In genomic region chr1:183417691-183418491, GRCh38 we compare ENCODE assay signal across 8 cellular contexts. TPM values are rescaled to one million over a fixed set of nuclear protein-coding genes. Genes with fewer than 3 reads are reported as not detected.
DNase-seq lines count a peak whose midpoint lies in the region; ATAC-seq and TF ChIP-seq lines count a peak whose summit lies in the region.

NMNAT2 (minus strand) TSS chr1:183418380; CDS start chr1:183418267, 113 bp downstream.

- no peaks in the 10 kb centered on the region for H3K36me3 ChIP-seq in Caco-2 (ENCODE audit: control insufficient read depth, insufficient read depth, low read length)
- H3K36me3 ChIP-seq in body of pancreas (replicated peaks in 1 of 2; ENCODE audit: insufficient read depth in 1 of 2, low read depth in 2 of 2): no peaks in the 10 kb centered on the region

- no peaks in the 10 kb centered on the region for H3K9me3 Mint-ChIP-seq in Caco-2 (ENCODE audit: unreplicated experiment)
- H3K9me3 Mint-ChIP-seq in stimulated activated memory B cell treated with anti-CD40 and anti-IgM and Interleukin-4, amounts not matched to agents 10 μg/mL and 1 μg/mL and 100 μg/mL, for 72 hours: no peaks in the 10 kb centered on the region

- H3K4me1 Mint-ChIP-seq in Caco-2 (ENCODE audit: low read depth, unreplicated experiment): peaks cover 30% of the 10 kb centered on the region
- peaks cover 28% of the 10 kb centered on the region for H3K4me1 Mint-ChIP-seq in stimulated activated memory B cell treated with anti-CD40 and anti-IgM and Interleukin-4, amounts not matched to agents 10 μg/mL and 1 μg/mL and 100 μg/mL, for 72 hours

- DNase-seq in Caco-2: peak; percentile 51 to 64
- peak; percentile 20 for DNase-seq in NCI-H146 treated with DMSO at 0.1 percent for 48 hours (lab: John Stamatoyannopoulos, UW; ENCODE audit: unreplicated experiment)
- peak in 3 of 4 donors; percentile 14 to 37 (median 18) for DNase-seq in body of pancreas
- peak; percentile 69 for DNase-seq in iPS-NIHi11 (ENCODE audit: low spot score)
- no peak for DNase-seq in SHP77 (lab: John Stamatoyannopoulos, UW)
- no peak for DNase-seq in activated gamma-delta T cell treated with Interleukin-2 at 50 U/mL for 16 hours

- BruUV-seq in Caco-2 (replicated peaks; lab: Mats Ljungman, UMichigan): TSS peak; percentile 13

- ATAC-seq in body of pancreas (no peak), HG03045 (IDR thresholded peaks at IDR 0.05; ENCODE audit: unreplicated experiment) (no peak)
- ATAC-seq in stimulated activated memory B cell treated with anti-CD40 and anti-IgM and Interleukin-4, amounts not matched to agents 10 μg/mL and 1 μg/mL and 100 μg/mL, for 72 hours: no peak

- H3K4me3 ChIP-seq in Caco-2 (ENCODE audit: low read depth, low read length) (peak within 1 kb of the TSS; percentile 68), body of pancreas (no peak within 1 kb of the TSS)

- intact Hi-C loops in Caco-2 (cut with micrococcal nuclease; ENCODE audit: unreplicated experiment): no loop called here
- intact Hi-C loops in body of pancreas (cut with DNase I): no loop called here

- 3% methylated on average over 38 to 52 of the region's 52 CpGs for WGBS in body of pancreas, 2 donors

- H3K9me3 ChIP-seq in Caco-2 (no peaks in the 10 kb centered on the region), body of pancreas (no peaks in the 10 kb centered on the region)

- TF ChIP-seq POLR2A in body of pancreas (IDR thresholded peaks at IDR 0.05): no peak

- peaks cover 11% of the 10 kb centered on the region; the same call in 1 of the 2 replicates for H3K4me1 ChIP-seq in Caco-2
- peaks cover 19% of the 10 kb centered on the region for H3K4me1 ChIP-seq in body of pancreas

- H3K27me3 ChIP-seq in Caco-2 (replicated peaks; ENCODE audit: control insufficient read depth, insufficient read depth, low read length): no peaks in the 10 kb centered on the region
- peaks cover 5 to 21% of the 10 kb centered on the region in 2 donors for H3K27me3 ChIP-seq in body of pancreas

- peak within 1 kb of the TSS; percentile 77 for H3K27ac Mint-ChIP-seq in Caco-2 (ENCODE audit: unreplicated experiment)
- no peak within 1 kb of the TSS for H3K27ac Mint-ChIP-seq in stimulated activated memory B cell treated with anti-CD40 and anti-IgM and Interleukin-4, amounts not matched to agents 10 μg/mL and 1 μg/mL and 100 μg/mL, for 72 hours

- no peaks in the 10 kb centered on the region for H3K27me3 Mint-ChIP-seq in Caco-2 (ENCODE audit: insufficient read depth, unreplicated experiment)
- peaks cover 63% of the 10 kb centered on the region for H3K27me3 Mint-ChIP-seq in stimulated activated memory B cell treated with anti-CD40 and anti-IgM and Interleukin-4, amounts not matched to agents 10 μg/mL and 1 μg/mL and 100 μg/mL, for 72 hours

- H3K4me3 Mint-ChIP-seq in Caco-2 (ENCODE audit: unreplicated experiment): peak within 1 kb of the TSS; percentile 79
- peak within 1 kb of the TSS; percentile 24 for H3K4me3 Mint-ChIP-seq in stimulated activated memory B cell treated with anti-CD40 and anti-IgM and Interleukin-4, amounts not matched to agents 10 μg/mL and 1 μg/mL and 100 μg/mL, for 72 hours

- no peaks in the 10 kb centered on the region for H3K36me3 Mint-ChIP-seq in Caco-2 (ENCODE audit: insufficient read depth, unreplicated experiment)
- H3K36me3 Mint-ChIP-seq in stimulated activated memory B cell treated with anti-CD40 and anti-IgM and Interleukin-4, amounts not matched to agents 10 μg/mL and 1 μg/mL and 100 μg/mL, for 72 hours: no peaks in the 10 kb centered on the region

- TF ChIP-seq CTCF in Caco-2 (IDR thresholded peaks at IDR 0.05; ENCODE audit: insufficient read depth in 1 of 2, low read depth in 1 of 2, low read length in 1 of 2, severe bottlenecking in 1 of 2, unreplicated experiment in 1 of 2) (no peak), body of pancreas (IDR thresholded peaks at IDR 0.05) (no peak)

- no peak within 1 kb of the TSS for H3K27ac ChIP-seq in body of pancreas

- CTCF ChIA-PET in Caco-2 (lab: Charles Lee): interaction anchor here (0.8 kb wide), 1 partner anchor 136 kb away, joined by 3 read pairs; no protein-coding TSS in a partner anchor

- POLR2A ChIA-PET in Caco-2 (lab: Charles Lee): no interaction called here

RNA-seq across cellular contexts. Expression of gene NMNAT2, which starts in this region (rescaled TPM):
- 16.4 and 20.1 TPM in 2 replicates for total RNA-seq in Caco-2 (2022)
- total RNA-seq in body of pancreas: 1 to 10 TPM; 1.0 to 1.3 TPM

Comparison
In these comparisons a context has a peak if more than half of its experiments do, and no peak if none do; other contexts are left out.
1. DNase-seq: peak in Caco-2 (2 of 2), NCI-H146 treated with DMSO at 0.1 percent for 48 hours (single experiment), body of pancreas (3 of 4) and iPS-NIHi11 (single experiment); none in SHP77 (0 of 2) and activated gamma-delta T cell treated with Interleukin-2 at 50 U/mL for 16 hours (single experiment).